21 cellular contexts compared by ENCODE assay signal in genomic region chr12:43453761-43454160, GRCh38.
"Had no signal": no experiment of that assay in that cellular context is flagged by ENCODE, and none has a peak within 500 bp of the region (broad histone marks: within the 10 kb centered on the region; RNA-seq: fewer than 3 reads in every experiment).

No MANE protein-coding gene starts in this region.

- H3K4me1 ChIP-seq: gastroesophageal sphincter, lower lobe of right lung, prostate gland, transverse colon, vagina had no signal

- H3K4me3 Mint-ChIP-seq: activated naive CD4-positive, alpha-beta T cell treated with anti-CD3 and anti-CD28 coated beads for 36 hours; activated naive CD8-positive, alpha-beta T cell treated with anti-CD3 and anti-CD28 coated beads, Interleukin-2, amount 50 U/mL, for 24 hours; activated T-helper 1 cell treated with anti-CD3 and anti-CD28 coated beads, Interleukin-12 subunit alpha, Interleukin-12 subunit beta, Interleukin-2, Interleukin-4 antibody, amounts not matched to agents 30 ng/mL and 10 ng/mL and 1 ng/mL, durations not matched to agents 14 hours and 24 hours and 36 hours; mesothelial cell of epicardium had no signal

- H3K27me3 ChIP-seq: gastroesophageal sphincter, transverse colon, vagina had no signal

- H3K4me1 Mint-ChIP-seq: activated naive CD8-positive, alpha-beta T cell treated with anti-CD3 and anti-CD28 coated beads, Interleukin-2, amount 50 U/mL, for 24 hours; mesothelial cell of epicardium had no signal

- FAIRE-seq: bronchial epithelial cell, small intestine had no signal

- DNase-seq: activated CD4-positive, alpha-beta T cell treated with anti-CD3 and anti-CD28 coated beads, Interleukin-2, amount 50 U/mL, for 1 hour; activated CD8-positive, alpha-beta memory T cell treated with anti-CD3 and anti-CD28 coated beads for 24 hours; activated naive CD4-positive, alpha-beta T cell treated with anti-CD3 and anti-CD28 coated beads for 36 hours; activated naive CD8-positive, alpha-beta T cell treated with anti-CD3 and anti-CD28 coated beads, Interleukin-2, amount 50 U/mL, for 24 hours; aorta; left cardiac atrium; lower lobe of right lung; right cardiac atrium; small intestine; stimulated activated CD4-positive, alpha-beta T cell treated with anti-CD3 and anti-CD28 coated beads, Interleukin-4, amount 100 ng/mL, for 4 hours; stimulated activated CD8-positive, alpha-beta memory T cell treated with anti-CD3 and anti-CD28 coated beads, Interleukin-4, amount 100 ng/mL, for 48 hours; stimulated activated naive CD4-positive, alpha-beta T cell treated with Interleukin-2 at 50 U/mL for 16 hours; substantia nigra; transverse colon had no signal

- ATAC-seq: activated CD4-positive, CD25-positive, alpha-beta regulatory T cell treated with anti-CD3 and anti-CD28 coated beads, Interleukin-2, amount 50 U/mL, for 24 hours; activated naive CD8-positive, alpha-beta T cell treated with anti-CD3 and anti-CD28 coated beads, Interleukin-2, amount 50 U/mL, for 24 hours; gastroesophageal sphincter; left cardiac atrium; lower lobe of right lung; right cardiac atrium had no signal

- H3K36me3 ChIP-seq: gastroesophageal sphincter, lower lobe of right lung, prostate gland, transverse colon, vagina had no signal

- H3K27ac ChIP-seq: gastroesophageal sphincter, lower lobe of right lung, prostate gland, transverse colon, vagina had no signal

- H3K9me3 ChIP-seq: prostate gland, transverse colon, vagina had no signal

- H3K27ac Mint-ChIP-seq: activated naive CD4-positive, alpha-beta T cell treated with anti-CD3 and anti-CD28 coated beads for 36 hours; activated naive CD8-positive, alpha-beta T cell treated with anti-CD3 and anti-CD28 coated beads, Interleukin-2, amount 50 U/mL, for 24 hours; activated T-helper 1 cell treated with anti-CD3 and anti-CD28 coated beads, Interleukin-12 subunit alpha, Interleukin-12 subunit beta, Interleukin-2, Interleukin-4 antibody, amounts not matched to agents 30 ng/mL and 10 ng/mL and 1 ng/mL, durations not matched to agents 14 hours and 24 hours and 36 hours; mesothelial cell of epicardium had no signal

- H3K4me3 ChIP-seq: gastroesophageal sphincter, lower lobe of right lung, prostate gland, transverse colon, vagina had no signal
